Comparison of ENCODE assay signal across 13 cellular contexts in the genomic region with DNA sequence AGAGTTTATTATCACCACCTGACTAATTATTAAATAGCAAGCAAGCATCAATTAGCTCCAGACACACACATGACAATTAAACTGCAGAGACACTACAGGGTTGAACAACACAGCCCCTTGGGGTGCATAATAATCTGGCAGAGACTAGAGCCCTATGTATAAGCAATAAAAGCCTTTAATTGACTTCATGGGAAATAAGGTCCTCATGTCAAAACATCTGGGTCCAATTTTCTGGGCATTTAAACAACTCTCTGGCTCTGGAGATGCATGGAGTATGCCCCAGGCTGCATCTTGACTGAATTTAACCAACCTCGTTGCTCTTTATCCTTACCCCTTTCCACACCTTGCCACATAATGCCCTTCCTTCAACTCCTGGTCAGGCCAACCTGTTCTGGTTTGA.
"Had no signal": no experiment of that assay in that cellular context is flagged by ENCODE, and none has a peak within 500 bp of the region (broad histone marks: within the 10 kb centered on the region; RNA-seq: fewer than 3 reads in every experiment).

No MANE protein-coding gene starts in this region.

- H3K4me1 ChIP-seq: sigmoid colon had no signal

- ATAC-seq: activated T-helper 17 cell treated with anti-CD3 and anti-CD28 coated beads, Interleukin-2, amount 50 U/mL, for 72 hours; left ventricle myocardium superior had no signal

- H3K36me3 ChIP-seq: cardiac muscle cell, sigmoid colon had no signal

- H3K27ac ChIP-seq: cardiac muscle cell, sigmoid colon had no signal

- H3K9me3 ChIP-seq: sigmoid colon had no signal

- H3K27me3 ChIP-seq: cardiac muscle cell, sigmoid colon had no signal

- DNase-seq: activated B cell treated with CpG ODN at 0.5 μM for 24 hours; activated CD4-positive, alpha-beta T cell treated with anti-CD3 and anti-CD28 coated beads, Interleukin-2, amount 10 ng/mL, durations not matched to agents 7 days and 5 days; activated CD8-positive, alpha-beta memory T cell treated with anti-CD3 and anti-CD28 coated beads for 24 hours; activated naive CD4-positive, alpha-beta T cell treated with anti-CD3 and anti-CD28 coated beads for 36 hours; left ventricle myocardium superior; mesendoderm; sigmoid colon; stimulated activated CD4-positive, alpha-beta T cell treated with anti-CD3 and anti-CD28 coated beads, Interleukin-2, amount 100 ng/mL, for 24 hours; stimulated activated naive CD4-positive, alpha-beta T cell; substantia nigra; trophoblast cell had no signal

- H3K4me3 ChIP-seq: cardiac muscle cell, sigmoid colon had no signal
